ENCODE assay signal across 8 cellular contexts in the genomic region with DNA sequence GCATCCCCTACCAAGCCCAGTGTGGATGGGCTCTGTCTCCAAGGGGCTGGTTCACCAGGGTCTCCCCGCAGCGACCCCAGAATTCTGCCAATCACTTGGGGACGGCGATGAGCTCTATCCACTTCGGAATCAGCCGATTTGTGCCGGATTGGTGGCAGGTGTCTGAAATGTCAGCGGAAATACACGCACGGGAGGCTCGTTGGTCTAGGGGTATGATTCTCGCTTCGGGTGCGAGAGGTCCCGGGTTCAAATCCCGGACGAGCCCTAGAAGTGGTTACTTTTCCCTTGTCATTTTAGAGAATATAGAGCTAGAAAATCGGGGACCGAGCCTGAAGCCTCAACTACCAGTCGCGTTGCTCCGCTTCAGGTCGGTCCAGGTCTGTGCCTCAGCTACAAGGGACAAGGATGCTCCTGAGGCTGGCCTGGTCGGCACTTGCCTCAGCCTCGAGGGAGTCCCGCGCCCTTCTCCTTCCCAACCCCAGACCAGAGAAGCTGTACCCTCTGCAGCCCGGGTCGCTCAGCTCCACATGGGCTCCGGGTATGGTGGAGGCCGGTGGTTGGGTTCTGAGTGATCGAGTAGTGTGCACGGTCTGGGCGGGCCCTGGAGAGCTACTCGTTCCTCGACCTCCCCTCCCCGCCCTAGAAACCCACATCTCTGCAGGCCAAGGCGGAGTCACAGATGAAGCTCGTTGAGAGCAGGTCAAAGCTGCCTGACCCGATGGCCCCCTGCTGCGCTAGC.
A peak's percentile ranks its signal among the peaks of the same experiment; 100 is the strongest.
DNase-seq lines count a peak whose midpoint lies in the region; ATAC-seq and TF ChIP-seq lines count a peak whose summit lies in the region.

No MANE protein-coding gene starts in this region.

- H3F3A ChIP-seq in MM.1S (ENCODE audit: insufficient read depth, low read length) = peaks cover 37% of the 10 kb centered on the region

- no peaks in the 10 kb centered on the region for H3K79me2 ChIP-seq in MM.1S (ENCODE audit: low read length)

- H2AFZ ChIP-seq in MM.1S (ENCODE audit: low read length) = peak overlapping the region; percentile 20; the same call in 1 of the 2 replicates

- H3K27me3 Mint-ChIP-seq in activated naive CD8-positive, alpha-beta T cell = peaks cover 25% of the 10 kb centered on the region
- peaks cover 97% of the 10 kb centered on the region for H3K27me3 Mint-ChIP-seq in nephron progenitor cell (ENCODE audit: low read depth, poor library complexity)

- H3K4me2 ChIP-seq in MM.1S (ENCODE audit: low read depth, low read length) = peak overlapping the region; percentile 69

- no peaks in the 10 kb centered on the region for H3K9me3 ChIP-seq in MM.1S (replicated peaks; ENCODE audit: insufficient read depth, low read length)

- DNase-seq in GM06990 (ENCODE audit: extremely low read depth, insufficient read length) (peak; percentile 88), MM.1S (peak; percentile 44), nephron progenitor cell (peak; percentile 26), NCI-H1436 treated with DMSO at 0.1 percent for 48 hours (lab: John Stamatoyannopoulos, UW) (no peak), superior temporal gyrus (ENCODE audit: extremely low spot score) (no peak)

- H3K4me1 Mint-ChIP-seq in activated naive CD8-positive, alpha-beta T cell (ENCODE audit: low read depth) = peaks cover 34% of the 10 kb centered on the region
- peaks cover 27% of the 10 kb centered on the region for H3K4me1 Mint-ChIP-seq in nephron progenitor cell

- H4K20me1 ChIP-seq in MM.1S (ENCODE audit: insufficient read depth, low read length) = no peaks in the 10 kb centered on the region

- H3K27ac ChIP-seq in MM.1S (ENCODE audit: low read length) = peak overlapping the region; percentile 68; the same call in 1 of the 2 replicates

- H3K4me1 ChIP-seq in MM.1S (ENCODE audit: low read length) = peaks cover 24% of the 10 kb centered on the region

- H3K4me3 ChIP-seq in GM06990 (replicated peaks; ENCODE audit: low read depth, low read length) (peak overlapping the region; percentile 28; the same call in 1 of the 2 replicates), MM.1S (ENCODE audit: low read length) (peak overlapping the region; percentile 33)

- no peaks in the 10 kb centered on the region for H3K9me2 ChIP-seq in MM.1S (replicated peaks; ENCODE audit: insufficient read depth, low read length)

- no peaks in the 10 kb centered on the region for H3K27me3 ChIP-seq in GM06990 (replicated peaks; ENCODE audit: control insufficient read depth, insufficient read depth, low read length)
- peaks cover 70% of the 10 kb centered on the region for H3K27me3 ChIP-seq in MM.1S (replicated peaks; ENCODE audit: insufficient read depth, low read length)

- peak overlapping the region; percentile 86 for H3K4me3 Mint-ChIP-seq in activated naive CD8-positive, alpha-beta T cell
- peak overlapping the region; percentile 63 for H3K4me3 Mint-ChIP-seq in nephron progenitor cell

- ATAC-seq in HG02840 (IDR thresholded peaks at IDR 0.05; ENCODE audit: low FRiP score, unreplicated experiment) (no peak), GM18505 (IDR thresholded peaks at IDR 0.05; ENCODE audit: unreplicated experiment) (no peak)

- peak overlapping the region; percentile 72 for H3K27ac Mint-ChIP-seq in activated naive CD8-positive, alpha-beta T cell
- no peak overlapping the region for H3K27ac Mint-ChIP-seq in nephron progenitor cell

- no peak for TF ChIP-seq POLR2A in GM18505 (IDR thresholded peaks at IDR 0.05; ENCODE audit: borderline replicate concordance, extremely low read depth, insufficient read depth, insufficient read length)

- no peaks in the 10 kb centered on the region for H3K9me3 Mint-ChIP-seq in activated naive CD8-positive, alpha-beta T cell (ENCODE audit: low read depth)
- peaks cover 9% of the 10 kb centered on the region for H3K9me3 Mint-ChIP-seq in nephron progenitor cell

- H3K36me3 Mint-ChIP-seq in activated naive CD8-positive, alpha-beta T cell = no peaks in the 10 kb centered on the region
- no peaks in the 10 kb centered on the region for H3K36me3 Mint-ChIP-seq in nephron progenitor cell (ENCODE audit: low read depth)

- H3K36me3 ChIP-seq in GM06990 (ENCODE audit: control insufficient read depth, insufficient read depth, low read length) (no peaks in the 10 kb centered on the region), MM.1S (replicated peaks; ENCODE audit: insufficient read depth, low read length) (no peaks in the 10 kb centered on the region)

- no peak for TF ChIP-seq CTCF in GM06990 (IDR thresholded peaks at IDR 0.05; ENCODE audit: insufficient read depth, low read length, poor library complexity, severe bottlenecking)
- TF ChIP-seq CTCF in MM.1S (IDR thresholded peaks at IDR 0.05; ENCODE audit: low read length) = no peak
- TF ChIP-seq CTCF in nephron progenitor cell (IDR thresholded peaks at IDR 0.05) = no peak

- H3K9ac ChIP-seq in MM.1S (ENCODE audit: low read length) = peak overlapping the region; percentile 26; the same call in 1 of the 2 replicates

Comparison
In these comparisons a context has a peak if more than half of its experiments do, and no peak if none do; other contexts are left out.
1. DNase-seq: peak in GM06990 (single experiment), MM.1S (single experiment) and nephron progenitor cell (single experiment); none in NCI-H1436 treated with DMSO at 0.1 percent for 48 hours (single experiment) and superior temporal gyrus (single experiment).